Comparison of ENCODE assay signal across 8 cellular contexts in genomic region chr17:81365148-81365600, GRCh38. TPM values are rescaled to one million over a fixed set of nuclear protein-coding genes. Genes with fewer than 3 reads are reported as not detected.
A peak's percentile ranks its signal among the peaks of the same experiment; 100 is the strongest.
DNase-seq lines count a peak whose midpoint lies in the region; ATAC-seq and TF ChIP-seq lines count a peak whose summit lies in the region.

No MANE protein-coding gene starts in this region.

- H3K27me3 ChIP-seq in HUES48 (ENCODE audit: control insufficient read depth, insufficient read depth, low read length): peaks cover 20% of the 10 kb centered on the region
- no peaks in the 10 kb centered on the region for H3K27me3 ChIP-seq in body of pancreas
- H3K27me3 ChIP-seq in subcutaneous abdominal adipose tissue (ENCODE audit: control insufficient read depth in 5 of 5, insufficient read depth in 4 of 5, low read length in 5 of 5): peaks cover 4 to 23% (median 12%) of the 10 kb centered on the region in 5 donors

- peak in 1 of 3 donors; percentile 70 for TF ChIP-seq POLR2A in body of pancreas (IDR thresholded peaks at IDR 0.05)

- peak overlapping the region; percentile 54; the same call in 1 of the 2 replicates for H3K4me3 ChIP-seq in HUES48 (ENCODE audit: low read depth, low read length)
- no peak overlapping the region for H3K4me3 ChIP-seq in body of pancreas
- H3K4me3 ChIP-seq in subcutaneous abdominal adipose tissue (ENCODE audit: low read depth in 1 of 5, low read length in 5 of 5): peak overlapping the region in 4 of 5 donors; percentile 34 to 49 (median 45)

- peak; percentile 82 for DNase-seq in AG20443 (ENCODE audit: low spot score)
- DNase-seq in body of pancreas: peak; percentile 63 to 86 (median 82)
- DNase-seq in kidney tubule cell (ENCODE audit: low spot score): peak; percentile 64
- DNase-seq in SHP77 treated with DMSO at 0.1 percent for 48 hours (lab: John Stamatoyannopoulos, UW): no peak
- DNase-seq in cerebellar cortex (ENCODE audit: low spot score): no peak

- peaks cover 9% of the 10 kb centered on the region for H3K4me1 ChIP-seq in HUES48 (ENCODE audit: control insufficient read depth, insufficient read depth, low read length)
- peaks cover 32% of the 10 kb centered on the region for H3K4me1 ChIP-seq in body of pancreas
- H3K4me1 ChIP-seq in subcutaneous abdominal adipose tissue (ENCODE audit: control insufficient read depth in 5 of 5, insufficient read depth in 5 of 5, low read length in 5 of 5): peaks cover 0 to 24% (median 15%) of the 10 kb centered on the region in 5 donors

- H3K9ac ChIP-seq in HUES48 (ENCODE audit: low read depth, low read length): no peak overlapping the region
- H3K9ac ChIP-seq in subcutaneous abdominal adipose tissue (ENCODE audit: low read length in 5 of 5): peak overlapping the region in 1 of 5 donors; percentile 30

- no peak for TF ChIP-seq CTCF in body of pancreas (IDR thresholded peaks at IDR 0.05)

- H3K36me3 ChIP-seq in HUES48 (ENCODE audit: control insufficient read depth, insufficient read depth, low read length): no peaks in the 10 kb centered on the region
- no peaks in the 10 kb centered on the region for H3K36me3 ChIP-seq in body of pancreas (replicated peaks in 1 of 2; ENCODE audit: insufficient read depth in 1 of 2, low read depth in 2 of 2)
- no peaks in the 10 kb centered on the region for H3K36me3 ChIP-seq in subcutaneous abdominal adipose tissue (ENCODE audit: control insufficient read depth in 5 of 5, insufficient read depth in 5 of 5, low read length in 5 of 5)

- H3K27ac ChIP-seq in HUES48 (ENCODE audit: low read depth, low read length) (no peak overlapping the region), body of pancreas (peak overlapping the region; percentile 99 to 100 (median 100)), subcutaneous abdominal adipose tissue (ENCODE audit: low read depth, low read length) (no peak overlapping the region)

- H3K9me3 ChIP-seq in HUES48 (ENCODE audit: control insufficient read depth, insufficient read depth, low read length) (no peaks in the 10 kb centered on the region), body of pancreas (no peaks in the 10 kb centered on the region), subcutaneous abdominal adipose tissue (ENCODE audit: control insufficient read depth in 5 of 5, low read length in 5 of 5) (no peaks in the 10 kb centered on the region)

- ATAC-seq in body of pancreas (peak; percentile 34), GM18858 (IDR thresholded peaks at IDR 0.05; ENCODE audit: unreplicated experiment) (no peak)

- WGBS in body of pancreas, 2 donors: 52 to 66% methylated on average over 13 to 22 of the region's 22 CpGs

- intact Hi-C loops in body of pancreas (cut with DNase I): no loop called here

RNA-seq across cellular contexts. Expression of gene BAHCC1, which starts 30.1 kb away (rescaled TPM):
- total RNA-seq in body of pancreas: 10 to 100 TPM in 1 of 2 donors, 1 to 10 TPM in 1; 5.7 to 14.8 TPM

Comparison
In these comparisons a context has a peak if more than half of its experiments do, and no peak if none do; other contexts are left out.
1. DNase-seq: peak in AG20443 (single experiment), body of pancreas (4 of 4) and kidney tubule cell (single experiment); none in SHP77 treated with DMSO at 0.1 percent for 48 hours (single experiment) and cerebellar cortex (single experiment).
2. H3K27ac ChIP-seq: peak in body of pancreas (4 of 4); none in HUES48 (single experiment) and subcutaneous abdominal adipose tissue (single experiment).
3. H3K4me3 ChIP-seq: peak in HUES48 (single experiment) and subcutaneous abdominal adipose tissue (4 of 5); none in body of pancreas (0 of 2).